In the genomic region with DNA sequence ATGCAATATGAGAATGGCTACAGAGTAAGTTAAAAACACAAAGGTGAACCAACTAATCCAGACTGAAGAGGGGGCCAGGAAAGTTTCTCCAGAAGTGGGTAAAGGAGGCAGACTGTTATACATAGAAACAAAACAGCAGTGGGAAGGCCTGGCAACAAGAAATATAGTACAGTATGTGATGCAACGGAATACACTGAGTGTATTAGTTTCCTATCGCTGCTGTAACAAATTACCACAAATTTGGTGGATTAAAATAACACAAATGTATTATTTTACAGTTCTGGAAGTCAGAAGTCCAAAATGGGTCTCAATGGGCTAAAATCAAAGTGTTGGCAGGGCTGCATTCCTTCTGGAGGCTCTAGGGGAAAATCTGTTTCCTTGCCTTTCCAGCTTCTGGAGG, we compare ENCODE assay signal across 2 cellular contexts.
TF ChIP-seq lines count a peak whose summit lies in the region.

No MANE protein-coding gene starts in this region.

TF ChIP-seq in HepG2, 621 proteins besides CTCF, POLR2A, EP300 and RAD21:
- TF ChIP-seq ZNF317 (CRISPR knock-in tag; IDR thresholded peaks at IDR 0.05): no peak
- TF ChIP-seq ZNF12 (CRISPR knock-in tag; IDR thresholded peaks at IDR 0.05): peak; percentile 97

TF ChIP-seq in endothelial cell of umbilical vein, 7 proteins besides CTCF, POLR2A, EP300 and RAD21:
- TF ChIP-seq, protein P1, sequence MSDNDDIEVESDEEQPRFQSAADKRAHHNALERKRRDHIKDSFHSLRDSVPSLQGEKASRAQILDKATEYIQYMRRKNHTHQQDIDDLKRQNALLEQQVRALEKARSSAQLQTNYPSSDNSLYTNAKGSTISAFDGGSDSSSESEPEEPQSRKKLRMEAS (IDR thresholded peaks at IDR 0.05; ENCODE audit: insufficient read depth, insufficient read length): no peak
- TF ChIP-seq POLR2AphosphoS5 (IDR thresholded peaks at IDR 0.05; ENCODE audit: insufficient read depth, low read depth, low read length): no peak
- TF ChIP-seq MYC (IDR thresholded peaks at IDR 0.05; ENCODE audit: low read depth, low read length): no peak
